8 cellular contexts compared by ENCODE assay signal in genomic region chr7:65981965-65982792, GRCh38. TPM values are rescaled to one million over a fixed set of nuclear protein-coding genes. Genes with fewer than 3 reads are reported as not detected.
DNase-seq lines count a peak whose midpoint lies in the region; ATAC-seq and TF ChIP-seq lines count a peak whose summit lies in the region.

TSS of gene GUSB (minus strand) at chr7:65982213. CDS start at chr7:65982183, 30 bp downstream.

- peaks cover 4% of the 10 kb centered on the region; the same call in 1 of the 2 replicates for H4K20me1 ChIP-seq in MM.1S (ENCODE audit: insufficient read depth, low read length)

- peaks cover 8% of the 10 kb centered on the region for H3K36me3 Mint-ChIP-seq in nephron (ENCODE audit: low read depth)

- no peaks in the 10 kb centered on the region for H3K27me3 Mint-ChIP-seq in nephron (ENCODE audit: low read depth)

- no peaks in the 10 kb centered on the region for H3F3A ChIP-seq in MM.1S (ENCODE audit: insufficient read depth, low read length)

- no peaks in the 10 kb centered on the region for H3K27me3 ChIP-seq in HAP-1 (ENCODE audit: low read depth)
- H3K27me3 ChIP-seq in MM.1S (replicated peaks; ENCODE audit: insufficient read depth, low read length): no peaks in the 10 kb centered on the region

- no peaks in the 10 kb centered on the region for H3K9me2 ChIP-seq in MM.1S (replicated peaks; ENCODE audit: insufficient read depth, low read length)

- DNase-seq in HAP-1 (ENCODE audit: low spot score in 2 of 2): peak; percentile 86 to 95
- peak; percentile 92 for DNase-seq in MM.1S
- DNase-seq in SHP77 treated with DMSO at 0.1 percent for 48 hours (lab: John Stamatoyannopoulos, UW): peak; percentile 77
- DNase-seq in activated effector memory CD4-positive, alpha-beta T cell treated with anti-CD3 and anti-CD28 coated beads, Interleukin-2, amount 50 U/mL, for 16 hours: peak; percentile 96
- peak; percentile 80 for DNase-seq in fibroblast of the aortic adventitia (ENCODE audit: low read depth)
- DNase-seq in stimulated activated naive CD8-positive, alpha-beta T cell treated with anti-CD3 and anti-CD28 coated beads, Interleukin-15, Interleukin-2, amounts not matched to agents 100 U/mL and 50 U/mL, for 24 hours: peak; percentile 94

- H3K4me1 ChIP-seq in ES-I3 (ENCODE audit: insufficient read depth, low read length) (peaks cover 6% of the 10 kb centered on the region; the same call in 1 of the 2 replicates), HAP-1 (peaks cover 9% of the 10 kb centered on the region), MM.1S (ENCODE audit: low read length) (0 out of 2 replicates have a peak, but pooled peaks cover 3% of the 10 kb centered on the region)

- H3K4me2 ChIP-seq in MM.1S (ENCODE audit: low read depth, low read length): peak within 1 kb of the TSS; percentile 86

- peaks cover 33% of the 10 kb centered on the region for H3K79me2 ChIP-seq in MM.1S (ENCODE audit: low read length)

- peak within 1 kb of the TSS; percentile 74 to 81 (median 79) for H3K4me3 Mint-ChIP-seq in nephron

- H3K9me3 ChIP-seq in ES-I3 (ENCODE audit: control insufficient read depth, insufficient read depth, low read length) (no peaks in the 10 kb centered on the region), HAP-1 (no peaks in the 10 kb centered on the region), MM.1S (replicated peaks; ENCODE audit: insufficient read depth, low read length) (no peaks in the 10 kb centered on the region)

- peak within 1 kb of the TSS; percentile 99 for H2AFZ ChIP-seq in MM.1S (ENCODE audit: low read length)

- H3K9me3 Mint-ChIP-seq in nephron: no peaks in the 10 kb centered on the region

- peak; percentile 87 for ATAC-seq in stimulated activated naive CD8-positive, alpha-beta T cell treated with anti-CD3 and anti-CD28 coated beads, Interleukin-15, Interleukin-2, amounts not matched to agents 100 U/mL and 50 U/mL, for 24 hours

- H3K9ac ChIP-seq in ES-I3 (ENCODE audit: low read depth, low read length): peak within 1 kb of the TSS; percentile 95
- peak within 1 kb of the TSS; percentile 96 for H3K9ac ChIP-seq in MM.1S (ENCODE audit: low read length)

- H3K27ac Mint-ChIP-seq in nephron: peak within 1 kb of the TSS; percentile 37 to 85 (median 83)

- H3K36me3 ChIP-seq in ES-I3 (ENCODE audit: insufficient read depth, low read length): no peaks in the 10 kb centered on the region
- H3K36me3 ChIP-seq in HAP-1 (replicated peaks): peaks cover 19% of the 10 kb centered on the region
- no peaks in the 10 kb centered on the region for H3K36me3 ChIP-seq in MM.1S (replicated peaks; ENCODE audit: insufficient read depth, low read length)

- H3K27ac ChIP-seq in MM.1S (ENCODE audit: low read length): peak within 1 kb of the TSS; percentile 51; the same call in 1 of the 2 replicates

- H3K4me1 Mint-ChIP-seq in nephron: no peaks in the 10 kb centered on the region

- TF ChIP-seq CTCF in MM.1S (IDR thresholded peaks at IDR 0.05; ENCODE audit: low read length): no peak
- no peak for TF ChIP-seq CTCF in fibroblast of the aortic adventitia (IDR thresholded peaks at IDR 0.05; ENCODE audit: insufficient read depth, low read length)
- TF ChIP-seq CTCF in nephron (IDR thresholded peaks at IDR 0.05; ENCODE audit: unreplicated experiment in 3 of 3): no peak

- H3K4me3 ChIP-seq in HAP-1: peak within 1 kb of the TSS; percentile 84
- H3K4me3 ChIP-seq in MM.1S (ENCODE audit: low read length): peak within 1 kb of the TSS; percentile 93
- H3K4me3 ChIP-seq in fibroblast of the aortic adventitia (ENCODE audit: low read depth, low read length): peak within 1 kb of the TSS; percentile 81

- in situ Hi-C loops in HAP-1 (cut with MboI; ENCODE audit: low sequenced_read_pairs): no loop called here

RNA-seq across cellular contexts. Expression of gene GUSB, which starts in this region (rescaled TPM):
- total RNA-seq in fibroblast of the aortic adventitia (ENCODE audit: low replicate concordance): 22.3 and 25.9 TPM in 2 replicates

Comparison
In these comparisons a context has a peak if more than half of its experiments do, and no peak if none do; other contexts are left out.
1. Peak in every context shown above with its lines: DNase-seq, ATAC-seq, H3K4me3 ChIP-seq and H3K27ac ChIP-seq.